ENCODE assay signal across 24 cellular contexts in genomic region chr16:65713409-65713808, GRCh38.
DNase-seq lines count a peak whose midpoint lies in the region; ATAC-seq and TF ChIP-seq lines count a peak whose summit lies in the region.
"Had no signal": no experiment of that assay in that cellular context is flagged by ENCODE, and none has a peak within 500 bp of the region (broad histone marks: within the 10 kb centered on the region; RNA-seq: fewer than 3 reads in every experiment).

No MANE protein-coding gene starts in this region.

- no peak overlapping the region for H3K9ac ChIP-seq in endodermal cell (ENCODE audit: extremely low read depth, low read length, poor library complexity, severe bottlenecking)
- H3K9ac ChIP-seq: SK-N-SH had no signal

- H3K36me3 ChIP-seq in GM23338 (ENCODE audit: insufficient read depth) (no peaks in the 10 kb centered on the region), endodermal cell (ENCODE audit: control insufficient read depth, insufficient read depth, low read length) (no peaks in the 10 kb centered on the region)
- H3K36me3 ChIP-seq: BE2C had no signal

- H3K36me3 Mint-ChIP-seq in GM23338 (ENCODE audit: low read depth), result peaks cover 4% of the 10 kb centered on the region; the same call in 1 of the 3 replicates
- H3K36me3 Mint-ChIP-seq in endodermal cell (ENCODE audit: low read depth), result no peaks in the 10 kb centered on the region
- H3K36me3 Mint-ChIP-seq in neural crest cell (ENCODE audit: low read depth), result no peaks in the 10 kb centered on the region
- H3K36me3 Mint-ChIP-seq: IgD-negative memory B cell had no signal

- TF ChIP-seq CTCF in GM23338 (conservative IDR thresholded peaks at IDR 0.05; ENCODE audit: low read depth in 2 of 2) (no peak), endodermal cell (conservative IDR thresholded peaks at IDR 0.05) (no peak), neural crest cell (conservative IDR thresholded peaks at IDR 0.05) (no peak)

- H3K9me3 Mint-ChIP-seq in GM23338, result peaks cover 4% of the 10 kb centered on the region; the same call in 2 of the 3 replicates
- peaks cover 4% of the 10 kb centered on the region for H3K9me3 Mint-ChIP-seq in endodermal cell
- peaks cover 3% of the 10 kb centered on the region for H3K9me3 Mint-ChIP-seq in neural crest cell
- H3K9me3 Mint-ChIP-seq: CD4-positive, alpha-beta T cell had no signal

- H3K4me2 ChIP-seq in GM23338, result no peak overlapping the region
- H3K4me2 ChIP-seq: A549, PC-9, SK-N-SH had no signal

- H3K79me2 ChIP-seq in GM23338 (replicated peaks; ENCODE audit: insufficient read depth), result no peaks in the 10 kb centered on the region

- H3K4me1 Mint-ChIP-seq in GM23338, result peaks cover 12% of the 10 kb centered on the region
- H3K4me1 Mint-ChIP-seq in endodermal cell, result peaks cover 8% of the 10 kb centered on the region
- H3K4me1 Mint-ChIP-seq in neural crest cell, result no peaks in the 10 kb centered on the region
- H3K4me1 Mint-ChIP-seq: IgD-negative memory B cell had no signal

- H3K27me3 ChIP-seq in GM23338 (ENCODE audit: insufficient read depth), result no peaks in the 10 kb centered on the region
- no peaks in the 10 kb centered on the region for H3K27me3 ChIP-seq in endodermal cell (ENCODE audit: control insufficient read depth, insufficient read depth, low read length, poor library complexity, severe bottlenecking)
- H3K27me3 ChIP-seq: BE2C had no signal

- no peak overlapping the region for H2AFZ ChIP-seq in GM23338
- H2AFZ ChIP-seq: PC-9 had no signal

- H3K4me1 ChIP-seq in GM23338 (ENCODE audit: insufficient read depth), result no peaks in the 10 kb centered on the region
- no peaks in the 10 kb centered on the region for H3K4me1 ChIP-seq in endodermal cell (ENCODE audit: control insufficient read depth, insufficient read depth, low read length)
- H3K4me1 ChIP-seq: A549, BE2C had no signal

- H3K27ac Mint-ChIP-seq in GM23338 (no peak overlapping the region), endodermal cell (no peak overlapping the region), neural crest cell (ENCODE audit: unreplicated experiment) (peak overlapping the region; percentile 23)
- H3K27ac Mint-ChIP-seq: CD4-positive, alpha-beta T cell had no signal

- H3K4me3 ChIP-seq in GM23338 (no peak overlapping the region), endodermal cell (ENCODE audit: low read length) (no peak overlapping the region)
- H3K4me3 ChIP-seq: A549, PC-9 had no signal

- H3K27ac ChIP-seq in GM23338 (ENCODE audit: low read depth), result no peak overlapping the region
- no peak overlapping the region for H3K27ac ChIP-seq in endodermal cell (ENCODE audit: low read depth, low read length)
- H3K27ac ChIP-seq: A549, PC-9 had no signal

- DNase-seq in GM23338 (ENCODE audit: low spot score) (peak; percentile 79), NOMO-1 treated with DMSO at 0.1 percent for 48 hours (lab: John Stamatoyannopoulos, UW; ENCODE audit: unreplicated experiment) (peak; percentile 14), endodermal cell (peak; percentile 72), neural crest cell (ENCODE audit: low read depth, low spot score) (no peak), NCI-H2171 treated with DMSO at 0.1 percent for 48 hours (lab: John Stamatoyannopoulos, UW) (no peak), NCI-H446 treated with DMSO at 0.1 percent for 48 hours (lab: John Stamatoyannopoulos, UW) (no peak)
- DNase-seq: BE2C; CD4-positive, alpha-beta T cell; COR-L47; DMS79; HCEC 1CT; Karpas-422; NCI-H1048; NCI-H1436; NCI-H2029; NCI-H2171; NCI-H526; PC-9; RPMI8226; SHP77 treated with DMSO at 0.1 percent for 48 hours; SK-N-SH had no signal

- H3K4me3 Mint-ChIP-seq in GM23338 (no peak overlapping the region), endodermal cell (no peak overlapping the region), neural crest cell (no peak overlapping the region)
- H3K4me3 Mint-ChIP-seq: CD4-positive, alpha-beta T cell; IgD-negative memory B cell had no signal

- peaks cover 9% of the 10 kb centered on the region for H3K9me2 ChIP-seq in GM23338 (ENCODE audit: insufficient read depth)
- H3K9me2 ChIP-seq: SK-N-SH had no signal

- WGBS in endodermal cell (ENCODE audit: insufficient coverage in 1 of 2, insufficient read length in 1 of 2), 2 experiments, result 50 to 54% methylated on average over 2 to 4 of the region's 4 CpGs

- no peaks in the 10 kb centered on the region for H3F3A ChIP-seq in GM23338 (replicated peaks; ENCODE audit: low read depth)

- H3K27me3 Mint-ChIP-seq in GM23338 (ENCODE audit: insufficient read depth, low read depth, poor library complexity), result no peaks in the 10 kb centered on the region
- H3K27me3 Mint-ChIP-seq in endodermal cell (ENCODE audit: insufficient read depth), result no peaks in the 10 kb centered on the region
- peaks cover 5% of the 10 kb centered on the region for H3K27me3 Mint-ChIP-seq in neural crest cell (ENCODE audit: low read depth)
- H3K27me3 Mint-ChIP-seq: CD4-positive, alpha-beta T cell; IgD-negative memory B cell had no signal

- ATAC-seq in GM23338 (peak; percentile 87), HG02623 (IDR thresholded peaks at IDR 0.05; ENCODE audit: unreplicated experiment) (no peak)
- ATAC-seq: A549 had no signal

- H3K9me3 ChIP-seq in endodermal cell (ENCODE audit: control insufficient read depth, low read length), result no peaks in the 10 kb centered on the region
- H3K9me3 ChIP-seq: A549, BE2C, SK-N-SH had no signal

- no peaks in the 10 kb centered on the region for H4K20me1 ChIP-seq in GM23338 (replicated peaks; ENCODE audit: insufficient read depth)

TF ChIP-seq in GM23338, 12 proteins besides CTCF, POLR2A, EP300 and RAD21 (continues in another document):
- TF ChIP-seq JUNB (IDR thresholded peaks at IDR 0.05; ENCODE audit: unreplicated experiment), result no peak
- no peak for TF ChIP-seq STAT1 (IDR thresholded peaks at IDR 0.05; ENCODE audit: unreplicated experiment)
- TF ChIP-seq POLR2AphosphoS5 (IDR thresholded peaks at IDR 0.05; ENCODE audit: low read depth), result no peak
- no peak for TF ChIP-seq ZNF114 (CRISPR knock-in tag; IDR thresholded peaks at IDR 0.05)
- TF ChIP-seq ZNF462 (CRISPR knock-in tag; IDR thresholded peaks at IDR 0.05), result no peak; the same call in 1 of the 2 replicates
- no peak for TF ChIP-seq NANOG (IDR thresholded peaks at IDR 0.05; ENCODE audit: borderline replicate concordance)

Comparison
In these comparisons a context has a peak if more than half of its experiments do, and no peak if none do; other contexts are left out.
1. DNase-seq: peak in GM23338 (single experiment), NOMO-1 treated with DMSO at 0.1 percent for 48 hours (single experiment) and endodermal cell (single experiment); none in neural crest cell (single experiment), NCI-H2171 treated with DMSO at 0.1 percent for 48 hours (single experiment) and NCI-H446 treated with DMSO at 0.1 percent for 48 hours (single experiment).